In the genomic region with DNA sequence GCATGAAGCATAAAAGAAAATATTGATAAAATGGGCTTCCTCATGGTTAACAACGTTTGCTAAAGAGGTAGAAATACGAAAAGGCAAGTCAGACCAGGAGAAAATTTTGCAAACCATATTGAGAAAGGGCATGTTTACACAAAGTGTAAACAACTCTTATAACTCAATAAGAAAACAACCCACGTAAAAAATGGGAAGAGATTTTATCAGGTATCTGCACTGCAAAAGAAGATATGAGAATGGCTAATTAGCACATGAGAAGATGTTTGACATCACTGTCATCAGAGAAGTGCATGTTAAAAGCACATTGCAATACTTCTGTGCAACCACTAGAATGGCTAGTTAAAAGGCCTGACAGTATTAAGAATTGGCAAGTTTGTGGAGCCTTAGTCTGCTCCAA, we compare ENCODE assay signal across 26 cellular contexts.
"Had no signal": no experiment of that assay in that cellular context is flagged by ENCODE, and none has a peak within 500 bp of the region (broad histone marks: within the 10 kb centered on the region; RNA-seq: fewer than 3 reads in every experiment).

No MANE protein-coding gene starts in this region.

- H3K27me3 Mint-ChIP-seq: dendritic cell treated with granulocyte-macrophage colony-stimulating factor and Interleukin-4, amounts not matched to agents 40 ng/mL and 50 ng/mL, for 4 days; naive thymus-derived CD8-positive, alpha-beta T cell had no signal

- H3K27me3 ChIP-seq: esophagus muscularis mucosa, heart right ventricle, left lung, right atrium auricular region, sigmoid colon, stomach, thyroid gland, vagina had no signal

- H3K4me3 Mint-ChIP-seq: dendritic cell treated with granulocyte-macrophage colony-stimulating factor and Interleukin-4, amounts not matched to agents 40 ng/mL and 50 ng/mL, for 4 days; endodermal cell; naive thymus-derived CD8-positive, alpha-beta T cell; nephron progenitor cell; stimulated activated effector memory CD8-positive, alpha-beta T cell treated with anti-CD3 and anti-CD28 coated beads, Interleukin-12 subunit alpha, Interleukin-12 subunit beta, amount 100 ng/mL, for 72 hours had no signal

- H3K9me3 Mint-ChIP-seq: endodermal cell; nephron progenitor cell; stimulated activated effector memory CD8-positive, alpha-beta T cell treated with anti-CD3 and anti-CD28 coated beads, Interleukin-12 subunit alpha, Interleukin-12 subunit beta, amount 100 ng/mL, for 72 hours had no signal

- ATAC-seq: heart right ventricle; left cardiac atrium; left lung; naive thymus-derived CD8-positive, alpha-beta T cell; stimulated activated effector memory CD8-positive, alpha-beta T cell treated with anti-CD3 and anti-CD28 coated beads, Interleukin-12 subunit alpha, Interleukin-12 subunit beta, amount 100 ng/mL, for 72 hours had no signal

- H3K27ac Mint-ChIP-seq: dendritic cell treated with granulocyte-macrophage colony-stimulating factor and Interleukin-4, amounts not matched to agents 40 ng/mL and 50 ng/mL, for 4 days; endodermal cell; naive thymus-derived CD8-positive, alpha-beta T cell; nephron progenitor cell; stimulated activated effector memory CD8-positive, alpha-beta T cell treated with anti-CD3 and anti-CD28 coated beads, Interleukin-12 subunit alpha, Interleukin-12 subunit beta, amount 100 ng/mL, for 72 hours had no signal

- H3K4me1 Mint-ChIP-seq: naive thymus-derived CD8-positive, alpha-beta T cell; nephron progenitor cell; stimulated activated effector memory CD8-positive, alpha-beta T cell treated with anti-CD3 and anti-CD28 coated beads, Interleukin-12 subunit alpha, Interleukin-12 subunit beta, amount 100 ng/mL, for 72 hours had no signal

- H3K27ac ChIP-seq: esophagus muscularis mucosa, heart right ventricle, left lung, prostate gland, right atrium auricular region, sigmoid colon, stomach, thyroid gland, vagina had no signal

- FAIRE-seq: islet of Langerhans had no signal

- H3K4me3 ChIP-seq: esophagus muscularis mucosa, heart right ventricle, left lung, prostate gland, right atrium auricular region, sigmoid colon, stomach, thyroid gland, vagina had no signal

- H3K9me3 ChIP-seq: esophagus muscularis mucosa, left lung, prostate gland, right atrium auricular region, sigmoid colon, stomach, thyroid gland, vagina had no signal

- H3K36me3 ChIP-seq: prostate gland, right atrium auricular region, thyroid gland, vagina had no signal

- H3K4me1 ChIP-seq: esophagus muscularis mucosa, heart right ventricle, left lung, prostate gland, right atrium auricular region, sigmoid colon, stomach, thyroid gland, vagina had no signal

- DNase-seq: effector CD8-positive, alpha-beta T cell; endodermal cell; foreskin melanocyte; glutamatergic neuron; heart right ventricle; hippocampal formation; left cardiac atrium; left lung; mesenchymal stem cell; midbrain; naive thymus-derived CD8-positive, alpha-beta T cell; nephron progenitor cell; nucleus accumbens; sigmoid colon; stimulated activated CD4-positive, alpha-beta T cell treated with anti-CD3 and anti-CD28 coated beads, Interleukin-2, amount 100 ng/mL, for 24 hours; stimulated activated CD4-positive, alpha-beta T cell treated with anti-CD3 and anti-CD28 coated beads, Interleukin-4, amount 100 ng/mL, for 24 hours; stimulated activated naive CD4-positive, alpha-beta T cell treated with Interleukin-2 at 50 U/mL for 16 hours; stomach; thyroid gland had no signal
